9 cellular contexts compared by ENCODE assay signal in genomic region chr1:21935891-21936365, GRCh38. TPM values are rescaled to one million over a fixed set of nuclear protein-coding genes. Genes with fewer than 3 reads are reported as not detected.
DNase-seq lines count a peak whose midpoint lies in the region; ATAC-seq and TF ChIP-seq lines count a peak whose summit lies in the region.
"Had no signal": no experiment of that assay in that cellular context is flagged by ENCODE, and none has a peak within 500 bp of the region (broad histone marks: within the 10 kb centered on the region; RNA-seq: fewer than 3 reads in every experiment).

No MANE protein-coding gene starts in this region.

- peaks cover 35% of the 10 kb centered on the region for H3K27me3 Mint-ChIP-seq in CD4-positive, CD25-positive, alpha-beta regulatory T cell
- peaks cover 3% of the 10 kb centered on the region for H3K27me3 Mint-ChIP-seq in neural progenitor cell (ENCODE audit: insufficient read depth, low read depth)

- ATAC-seq in CD4-positive, CD25-positive, alpha-beta regulatory T cell (ENCODE audit: low read depth in 2 of 2): no peak
- ATAC-seq in esophagus mucosa (peak; percentile 25), left lobe of liver (no peak), GM21515 (IDR thresholded peaks at IDR 0.05; ENCODE audit: unreplicated experiment) (no peak)

- H3K9me3 Mint-ChIP-seq in CD4-positive, CD25-positive, alpha-beta regulatory T cell: no peaks in the 10 kb centered on the region
- no peaks in the 10 kb centered on the region for H3K9me3 Mint-ChIP-seq in neural progenitor cell

- TSS peak; percentile 41 for BruUV-seq in PC-9 (replicated peaks; lab: Mats Ljungman, UMichigan)

- CTCF ChIA-PET in PC-9 (lab: Charles Lee): no interaction called here

- peak overlapping the region; percentile 72 for H2AFZ ChIP-seq in PC-9
- H2AFZ ChIP-seq in neural progenitor cell (replicated peaks): no peak overlapping the region

- H3K4me2 ChIP-seq in PC-9 (peak overlapping the region; percentile 94), neural progenitor cell (peak overlapping the region; percentile 99)

- H3K36me3 ChIP-seq in CD4-positive, CD25-positive, alpha-beta regulatory T cell (ENCODE audit: control insufficient read depth, insufficient read depth, low read length): no peaks in the 10 kb centered on the region
- H3K36me3 ChIP-seq in PC-9 (ENCODE audit: low read depth): no peaks in the 10 kb centered on the region
- H3K36me3 ChIP-seq in neural progenitor cell: no peaks in the 10 kb centered on the region

- intact Hi-C loops in PC-9 (cut with micrococcal nuclease; ENCODE audit: unreplicated experiment): loop anchor here (5.0 to 10.0 kb wide), 2 partner anchors 64 to 151 kb away; partner anchors contain the start of gene USP48

- POLR2A ChIA-PET in PC-9 (lab: Charles Lee; ENCODE audit: unreplicated experiment): interaction anchor here (0.6 to 0.7 kb wide), 2 partner anchors 21 to 1439 kb away, joined by 3 to 6 read pairs; no protein-coding TSS in a partner anchor

- peaks cover 10% of the 10 kb centered on the region for H3K4me1 ChIP-seq in CD4-positive, CD25-positive, alpha-beta regulatory T cell (ENCODE audit: control insufficient read depth, insufficient read depth, low read length, poor library complexity, severe bottlenecking)
- peaks cover 60% of the 10 kb centered on the region for H3K4me1 ChIP-seq in PC-9 (replicated peaks; ENCODE audit: insufficient read depth)
- peaks cover 57% of the 10 kb centered on the region for H3K4me1 ChIP-seq in neural progenitor cell

- peaks cover 4% of the 10 kb centered on the region for H3K36me3 Mint-ChIP-seq in CD4-positive, CD25-positive, alpha-beta regulatory T cell
- no peaks in the 10 kb centered on the region for H3K36me3 Mint-ChIP-seq in neural progenitor cell

- peak overlapping the region in 3 of 4 donors; percentile 54 to 78 (median 73) for H3K4me3 Mint-ChIP-seq in CD4-positive, CD25-positive, alpha-beta regulatory T cell
- peak overlapping the region; percentile 88 for H3K4me3 Mint-ChIP-seq in neural progenitor cell

- TF ChIP-seq CTCF in PC-9 (conservative IDR thresholded peaks at IDR 0.05) (no peak), neural progenitor cell (IDR thresholded peaks at IDR 0.05) (no peak)

- H3K9ac ChIP-seq in neural progenitor cell: no peak overlapping the region

- no peak for DNase-seq in CD4-positive, CD25-positive, alpha-beta regulatory T cell
- DNase-seq in PC-9 (peak; percentile 52 to 62), neural progenitor cell (ENCODE audit: low spot score) (no peak), NCI-H146 treated with DMSO at 0.1 percent for 48 hours (lab: John Stamatoyannopoulos, UW; ENCODE audit: unreplicated experiment) (no peak), left lobe of liver (ENCODE audit: low spot score) (no peak), activated T-cell treated with anti-CD3 and anti-CD28 coated beads for 4 hours (no peak)
- DNase-seq: activated T-cell treated with anti-CD3 and anti-CD28 coated beads, Interleukin-2, amount 50 U/mL, for 1 hour had no signal

- H3K27me3 ChIP-seq in CD4-positive, CD25-positive, alpha-beta regulatory T cell (ENCODE audit: control insufficient read depth, insufficient read depth, low read length): peaks cover 2% of the 10 kb centered on the region
- H3K27me3 ChIP-seq in PC-9 (ENCODE audit: insufficient read depth, low read depth): no peaks in the 10 kb centered on the region
- no peaks in the 10 kb centered on the region for H3K27me3 ChIP-seq in neural progenitor cell

- peaks cover 0 to 23% (median 6%) of the 10 kb centered on the region in 4 donors for H3K4me1 Mint-ChIP-seq in CD4-positive, CD25-positive, alpha-beta regulatory T cell
- peaks cover 74% of the 10 kb centered on the region for H3K4me1 Mint-ChIP-seq in neural progenitor cell

- H3K27ac Mint-ChIP-seq in CD4-positive, CD25-positive, alpha-beta regulatory T cell: no peak overlapping the region
- peak overlapping the region; percentile 12 for H3K27ac Mint-ChIP-seq in neural progenitor cell

- no peaks in the 10 kb centered on the region for H4K20me1 ChIP-seq in PC-9 (ENCODE audit: insufficient read depth)
- H4K20me1 ChIP-seq in neural progenitor cell (ENCODE audit: low read depth): peaks cover 43% of the 10 kb centered on the region

- no peaks in the 10 kb centered on the region for H3K9me3 ChIP-seq in CD4-positive, CD25-positive, alpha-beta regulatory T cell (ENCODE audit: control insufficient read depth in 2 of 2, low read length in 2 of 2)
- H3K9me3 ChIP-seq in PC-9 (ENCODE audit: insufficient read depth, low read depth) (no peaks in the 10 kb centered on the region), neural progenitor cell (ENCODE audit: low read depth) (no peaks in the 10 kb centered on the region)

- no peak overlapping the region for H3K4me3 ChIP-seq in CD4-positive, CD25-positive, alpha-beta regulatory T cell (ENCODE audit: low read depth, low read length)
- peak overlapping the region; percentile 73; the same call in 1 of the 2 replicates for H3K4me3 ChIP-seq in PC-9
- H3K4me3 ChIP-seq in neural progenitor cell: peak overlapping the region; percentile 82

- no peak overlapping the region for H3K27ac ChIP-seq in CD4-positive, CD25-positive, alpha-beta regulatory T cell (ENCODE audit: insufficient read depth, low read length, poor library complexity, severe bottlenecking)
- H3K27ac ChIP-seq in PC-9 (peak overlapping the region; percentile 67), neural progenitor cell (no peak overlapping the region)

- no peaks in the 10 kb centered on the region for H3K9me2 ChIP-seq in PC-9 (ENCODE audit: insufficient read depth)

- H3K79me2 ChIP-seq in PC-9 (ENCODE audit: low read depth) (peaks cover 27% of the 10 kb centered on the region), neural progenitor cell (ENCODE audit: low read depth) (peaks cover 51% of the 10 kb centered on the region)

- H3F3A ChIP-seq in PC-9 (ENCODE audit: insufficient read depth, low read depth) (peaks cover 23% of the 10 kb centered on the region), neural progenitor cell (ENCODE audit: low read depth) (peaks cover 41% of the 10 kb centered on the region)

RNA-seq across cellular contexts. Expression of gene HSPG2, which starts 1.2 kb away (rescaled TPM):
- total RNA-seq in CD4-positive, CD25-positive, alpha-beta regulatory T cell: 3.2 TPM
- polyA plus RNA-seq in CD4-positive, CD25-positive, alpha-beta regulatory T cell: under 1 TPM in 3 of 4 donors, not detected in 1; 0.05 to 0.23 (median 0.10) TPM
- 126 and 157 TPM in 2 replicates for total RNA-seq in PC-9 (2021)
- total RNA-seq in esophagus mucosa: 91.0 TPM
- total RNA-seq in neural progenitor cell (ENCODE audit: low replicate concordance): 6.9 and 23.6 TPM in 2 replicates
- 50.8 TPM for total RNA-seq in left lobe of liver

RNA-seq across cellular contexts. Expression of gene CELA3B, which starts 40.9 kb away (rescaled TPM):
- total RNA-seq in CD4-positive, CD25-positive, alpha-beta regulatory T cell: not detected
- not detected for polyA plus RNA-seq in CD4-positive, CD25-positive, alpha-beta regulatory T cell
- total RNA-seq in PC-9 (2021) (not detected in 2 replicates), esophagus mucosa (not detected), neural progenitor cell (ENCODE audit: low replicate concordance) (not detected in 2 replicates), left lobe of liver (7.4 TPM)

Comparison
In these comparisons a context has a peak if more than half of its experiments do, and no peak if none do; other contexts are left out.
1. DNase-seq: peak in PC-9 (2 of 2); none in CD4-positive, CD25-positive, alpha-beta regulatory T cell (0 of 3), neural progenitor cell (single experiment), NCI-H146 treated with DMSO at 0.1 percent for 48 hours (single experiment), left lobe of liver (single experiment) and activated T-cell treated with anti-CD3 and anti-CD28 coated beads for 4 hours (single experiment).